22 cellular contexts compared by ENCODE assay signal in the genomic region with DNA sequence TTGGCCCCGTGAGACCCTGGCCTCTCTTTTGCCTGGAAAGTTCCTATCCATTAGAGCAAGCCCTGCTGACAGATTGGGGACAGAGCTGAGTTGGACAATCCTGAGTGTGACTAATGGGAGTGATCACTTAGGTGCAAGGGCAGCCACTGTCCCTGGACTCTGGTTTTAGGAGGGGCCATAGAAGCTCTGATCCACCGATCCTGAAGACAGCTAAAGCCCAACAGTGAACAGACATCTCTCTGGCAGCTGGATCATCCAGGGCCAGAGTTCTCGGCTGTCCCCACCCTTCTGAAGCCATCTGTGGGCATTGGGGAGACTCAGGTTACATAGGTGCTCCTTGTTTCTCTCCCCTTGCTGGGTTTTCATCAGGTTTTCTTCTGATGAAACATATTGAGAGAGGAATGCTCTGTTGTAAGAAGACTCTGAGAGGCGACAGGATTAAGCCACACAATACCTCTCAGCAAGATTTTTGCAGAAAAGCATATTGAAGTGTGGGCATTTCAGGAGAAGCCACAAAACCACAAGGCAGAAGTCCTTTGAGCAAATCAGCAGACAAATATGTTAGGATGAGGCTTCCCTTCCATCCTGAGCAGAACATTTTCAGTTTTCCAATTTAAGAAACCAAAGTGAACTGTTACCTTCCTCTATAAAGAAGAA.
A peak's percentile ranks its signal among the peaks of the same experiment; 100 is the strongest.
DNase-seq lines count a peak whose midpoint lies in the region; TF ChIP-seq lines count a peak whose summit lies in the region.
"Had no signal": no experiment of that assay in that cellular context is flagged by ENCODE, and none has a peak within 500 bp of the region (broad histone marks: within the 10 kb centered on the region; RNA-seq: fewer than 3 reads in every experiment).

No MANE protein-coding gene starts in this region.

- H3K27me3 Mint-ChIP-seq in progenitor cell of endocrine pancreas, result peaks cover 30% of the 10 kb centered on the region
- H3K27me3 Mint-ChIP-seq: activated CD4-positive, alpha-beta T cell treated with anti-CD3 and anti-CD28 coated beads, Interleukin-2, amount 10 ng/mL, durations not matched to agents 7 days and 5 days had no signal

- H3K9me3 ChIP-seq in osteoblast (ENCODE audit: low read depth, low read length), result no peaks in the 10 kb centered on the region
- peaks cover 0 to 3% (median 0%) of the 10 kb centered on the region in 8 donors for H3K9me3 ChIP-seq in spleen
- H3K9me3 ChIP-seq: mucosa of descending colon had no signal

- WGBS in spleen, 5 donors, result 55 to 81% (median 66%) methylated on average over 3 to 4 of the region's 4 CpGs

- in situ Hi-C loops in astrocyte of the cerebellum (cut with HindIII; ENCODE audit: low sequenced_read_pairs), result no loop called here

- H3K27me3 ChIP-seq in osteoblast (ENCODE audit: insufficient read depth, low read length), result peaks cover 2% of the 10 kb centered on the region
- no peaks in the 10 kb centered on the region for H3K27me3 ChIP-seq in spleen (replicated peaks in 1 of 7)
- H3K27me3 ChIP-seq: foreskin keratinocyte had no signal

- H3K4me3 ChIP-seq in AG10803 (ENCODE audit: low read length), result no peak overlapping the region
- H3K4me3 ChIP-seq in astrocyte of the cerebellum (ENCODE audit: low read depth, low read length), result no peak overlapping the region
- no peak overlapping the region for H3K4me3 ChIP-seq in osteoblast (ENCODE audit: insufficient read depth, low read length)
- no peak overlapping the region for H3K4me3 ChIP-seq in spleen
- H3K4me3 ChIP-seq: mucosa of descending colon had no signal

- no peaks in the 10 kb centered on the region for H3K36me3 Mint-ChIP-seq in progenitor cell of endocrine pancreas (ENCODE audit: insufficient read depth)
- H3K36me3 Mint-ChIP-seq: CD8-positive, alpha-beta T cell had no signal

- no peaks in the 10 kb centered on the region for H3K79me2 ChIP-seq in osteoblast (ENCODE audit: insufficient read depth, low read length)

- no peak for TF ChIP-seq POLR2A in spleen (IDR thresholded peaks at IDR 0.05)

- peak; percentile 93 for DNase-seq in AG10803 (ENCODE audit: low read depth)
- DNase-seq in M059J (ENCODE audit: low read depth), result peak; percentile 80
- DNase-seq in astrocyte of the cerebellum (ENCODE audit: low read depth), result peak; percentile 38
- no peak for DNase-seq in osteoblast (ENCODE audit: insufficient read length, low spot score, missing footprints)
- DNase-seq in spleen, result no peak
- DNase-seq in GOT3 (lab: John Stamatoyannopoulos, UW), result no peak
- DNase-seq in progenitor cell of endocrine pancreas (ENCODE audit: low spot score, unreplicated experiment), result no peak
- DNase-seq: activated CD4-positive, alpha-beta T cell treated with anti-CD3 and anti-CD28 coated beads, Interleukin-2, amount 10 ng/mL, durations not matched to agents 7 days and 5 days; CD8-positive, alpha-beta T cell; dermis blood vessel endothelial cell; DMS79; foreskin keratinocyte; H7; hippocampal formation; mucosa of descending colon; NCI-H1092; NCI-H1930; NCI-H510A treated with DMSO at 0.1 percent for 48 hours; stimulated activated CD4-positive, alpha-beta T cell treated with anti-CD3 and anti-CD28 coated beads, Interleukin-15, amount 100 ng/mL, for 24 hours had no signal

- no peak overlapping the region for H3K27ac Mint-ChIP-seq in progenitor cell of endocrine pancreas
- H3K27ac Mint-ChIP-seq: activated CD4-positive, alpha-beta T cell treated with anti-CD3 and anti-CD28 coated beads, Interleukin-2, amount 10 ng/mL, durations not matched to agents 7 days and 5 days; activated T-helper 2 cell treated with anti-CD3 and anti-CD28 coated beads, Interferon-gamma antibody, Interleukin-2, Interleukin-4, amounts not matched to agents 10 μg/mL and 5 μg/mL and 100 μg/mL, durations not matched to agents 14 hours and 24 hours and 36 hours; CD8-positive, alpha-beta T cell; T-helper 1 cell treated with Interleukin-12 subunit alpha and Interleukin-12 subunit beta and Interleukin-4 antibody, amounts not matched to agents 30 μg/mL and 1 μg/mL, for 36 hours had no signal

- peak overlapping the region; percentile 18 for H3K4me2 ChIP-seq in osteoblast (ENCODE audit: insufficient read depth, low read length)
- H3K4me2 ChIP-seq: KMS-11 had no signal

- TF ChIP-seq CTCF in AG10803 (conservative IDR thresholded peaks at IDR 0.05; ENCODE audit: low read length) (no peak), astrocyte of the cerebellum (IDR thresholded peaks at IDR 0.05; ENCODE audit: low read depth, low read length, missing control alignments) (no peak), osteoblast (IDR thresholded peaks at IDR 0.05; ENCODE audit: extremely low read depth, low read depth, low read length) (no peak), spleen (IDR thresholded peaks at IDR 0.05 in 8 of 11, conservative IDR thresholded peaks at IDR 0.05 in 3 of 11) (no peak), progenitor cell of endocrine pancreas (IDR thresholded peaks at IDR 0.05; ENCODE audit: unreplicated experiment) (no peak)

- no peak overlapping the region for H3K27ac ChIP-seq in osteoblast (ENCODE audit: low read depth, low read length)
- no peak overlapping the region for H3K27ac ChIP-seq in spleen
- H3K27ac ChIP-seq: foreskin keratinocyte, KMS-11 had no signal

- peaks cover 11% of the 10 kb centered on the region for H3K4me1 Mint-ChIP-seq in progenitor cell of endocrine pancreas (ENCODE audit: low read depth)
- H3K4me1 Mint-ChIP-seq: activated CD4-positive, alpha-beta T cell treated with anti-CD3 and anti-CD28 coated beads, Interleukin-2, amount 10 ng/mL, durations not matched to agents 7 days and 5 days had no signal

- peaks cover 5% of the 10 kb centered on the region for H3K9me3 Mint-ChIP-seq in progenitor cell of endocrine pancreas (ENCODE audit: low read depth)

- H2AFZ ChIP-seq in osteoblast (ENCODE audit: low read length), result no peak overlapping the region

- H4K20me1 ChIP-seq in osteoblast (ENCODE audit: insufficient read depth, low read length), result no peaks in the 10 kb centered on the region

- intact Hi-C loops in spleen (cut with DNase I; ENCODE audit: low total_unique reads), result no loop called here

- no peak overlapping the region for H3K4me3 Mint-ChIP-seq in progenitor cell of endocrine pancreas (ENCODE audit: low read depth)
- H3K4me3 Mint-ChIP-seq: activated CD4-positive, alpha-beta T cell treated with anti-CD3 and anti-CD28 coated beads, Interleukin-2, amount 10 ng/mL, durations not matched to agents 7 days and 5 days; CD8-positive, alpha-beta T cell; T-helper 1 cell treated with Interleukin-12 subunit alpha and Interleukin-12 subunit beta and Interleukin-4 antibody, amounts not matched to agents 30 μg/mL and 1 μg/mL, for 36 hours had no signal

- H3K4me1 ChIP-seq in osteoblast (ENCODE audit: insufficient read depth, low read length) (peaks cover 24% of the 10 kb centered on the region), spleen (no peaks in the 10 kb centered on the region)
- H3K4me1 ChIP-seq: foreskin keratinocyte had no signal

- H3K36me3 ChIP-seq in osteoblast (ENCODE audit: insufficient read depth, low read length) (no peaks in the 10 kb centered on the region), spleen (no peaks in the 10 kb centered on the region)

Comparison
In these comparisons a context has a peak if more than half of its experiments do, and no peak if none do; other contexts are left out.
1. DNase-seq: peak in AG10803 (single experiment), M059J (single experiment) and astrocyte of the cerebellum (single experiment); none in osteoblast (single experiment), spleen (single experiment), GOT3 (single experiment) and progenitor cell of endocrine pancreas (single experiment).